Comparison of ENCODE assay signal across 8 cellular contexts in genomic region chr1:167066333-167067122, GRCh38.
DNase-seq lines count a peak whose midpoint lies in the region; ATAC-seq lines count a peak whose summit lies in the region.

No MANE protein-coding gene starts in this region.

- no peaks in the 10 kb centered on the region for H3K9me3 ChIP-seq in endocrine pancreas (ENCODE audit: control insufficient read depth, low read length)

- no peak overlapping the region for H3K4me3 ChIP-seq in endocrine pancreas (ENCODE audit: control insufficient read depth, insufficient read depth, low read length)

- no peaks in the 10 kb centered on the region for H3K27me3 ChIP-seq in endocrine pancreas (ENCODE audit: control insufficient read depth, insufficient read depth, low read length)

- peak; percentile 88 for ATAC-seq in GM19035 (IDR thresholded peaks at IDR 0.05; ENCODE audit: unreplicated experiment)
- ATAC-seq in HG03520 (IDR thresholded peaks at IDR 0.05; ENCODE audit: unreplicated experiment) = peak; percentile 53

- no peaks in the 10 kb centered on the region for H3K36me3 ChIP-seq in endocrine pancreas (ENCODE audit: control insufficient read depth, insufficient read depth, low read length)

- no peaks in the 10 kb centered on the region for H3K4me1 ChIP-seq in endocrine pancreas (ENCODE audit: control insufficient read depth, insufficient read depth, low read length)

- H3K9ac ChIP-seq in endocrine pancreas (ENCODE audit: control insufficient read depth, insufficient read depth, low read length) = peak overlapping the region; percentile 24

- DNase-seq in AG20443 (ENCODE audit: low spot score) (peak; percentile 94), NCI-H82 treated with DMSO at 0.1 percent for 48 hours (lab: John Stamatoyannopoulos, UW; ENCODE audit: unreplicated experiment) (peak; percentile 81), middle frontal gyrus (ENCODE audit: extremely low spot score, low spot score) (peak; percentile 62)
- peak; percentile 44 to 73 for DNase-seq in activated CD8-positive, alpha-beta memory T cell treated with anti-CD3 and anti-CD28 coated beads for 1 hour (ENCODE audit: extremely low read depth in 1 of 2, low read depth in 1 of 2)
- DNase-seq in stimulated activated CD8-positive, alpha-beta memory T cell treated with anti-CD3 and anti-CD28 coated beads, Interleukin-4, amount 100 ng/mL, for 1 hour (ENCODE audit: low read depth in 2 of 2, low spot score in 1 of 2) = peak; percentile 69 to 72
